9 cellular contexts compared by ENCODE assay signal in genomic region chrX:18133605-18134004, GRCh38.
"Had no signal": no experiment of that assay in that cellular context is flagged by ENCODE, and none has a peak within 500 bp of the region (broad histone marks: within the 10 kb centered on the region; RNA-seq: fewer than 3 reads in every experiment).

No MANE protein-coding gene starts in this region.

- H3K4me2 ChIP-seq: KMS-11 had no signal

- DNase-seq: GM23248, GOT3, H7, HFFc6, IMR-90, KBM-7 had no signal

- H3K27ac ChIP-seq: GM23248, KMS-11 had no signal

- H3K9ac ChIP-seq: GM23248, KMS-11 had no signal

- H3K9me3 ChIP-seq: HAP-1 had no signal

- H3K4me1 ChIP-seq: HAP-1 had no signal

- H2AFZ ChIP-seq: GM23248 had no signal

- H3K4me3 ChIP-seq: GM23248, HAP-1 had no signal

- H3K36me3 ChIP-seq: HAP-1 had no signal

- ATAC-seq: HCT116 had no signal
